20 cellular contexts compared by ENCODE assay signal in the genomic region with DNA sequence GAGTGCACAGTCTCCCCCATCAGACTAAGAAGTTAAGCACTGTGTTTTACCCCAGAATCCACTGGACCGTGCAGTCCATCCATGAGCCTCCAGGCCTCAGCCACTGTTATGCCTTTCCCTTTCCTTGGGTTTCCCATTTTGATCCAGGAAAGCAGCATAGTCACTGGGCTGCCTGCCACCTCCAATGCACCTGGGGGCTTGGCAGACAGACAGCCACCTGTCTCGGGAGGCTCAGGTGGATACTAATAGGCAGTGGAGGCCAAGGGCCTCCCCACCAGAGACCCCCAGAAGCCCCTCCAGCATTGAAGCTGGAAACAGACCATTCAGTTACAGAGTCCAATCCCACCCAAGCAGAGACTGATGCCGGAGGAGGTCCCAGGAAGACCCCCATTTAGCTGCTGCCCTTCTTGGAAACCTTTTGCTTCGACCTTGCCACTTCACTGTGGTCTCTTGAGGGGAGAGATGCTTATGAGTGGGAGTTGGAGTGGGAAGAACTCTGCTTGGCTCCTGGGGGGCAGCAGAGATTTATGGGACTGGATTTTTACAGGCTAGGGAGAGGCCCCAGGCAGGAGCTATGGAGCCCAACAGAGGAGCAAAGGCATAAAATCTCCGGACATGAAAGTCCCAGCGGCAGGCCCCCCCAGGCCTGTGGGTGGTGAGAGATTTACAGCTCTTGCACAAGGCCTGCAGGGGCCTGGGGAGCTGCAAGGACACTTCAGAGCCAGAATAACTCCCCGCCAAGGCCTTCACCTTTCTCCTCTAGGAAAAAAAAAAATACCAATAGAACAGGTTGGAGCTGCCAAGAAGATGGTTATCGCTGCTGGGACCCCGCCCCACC. TPM values are rescaled to one million over a fixed set of nuclear protein-coding genes. Genes with fewer than 3 reads are reported as not detected.
DNase-seq lines count a peak whose midpoint lies in the region; ATAC-seq and TF ChIP-seq lines count a peak whose summit lies in the region.
"Had no signal": no experiment of that assay in that cellular context is flagged by ENCODE, and none has a peak within 500 bp of the region (broad histone marks: within the 10 kb centered on the region; RNA-seq: fewer than 3 reads in every experiment).

No MANE protein-coding gene starts in this region.

- H3K36me3 ChIP-seq in IMR-90 (ENCODE audit: control insufficient read depth, insufficient read depth, low read length) (no peaks in the 10 kb centered on the region), ovary (no peaks in the 10 kb centered on the region)
- H3K36me3 ChIP-seq: tibial nerve had no signal

- H2BK5ac ChIP-seq in IMR-90 (ENCODE audit: low read depth, low read length, poor library complexity, severe bottlenecking): no peak overlapping the region

- no peak overlapping the region for H3K4me2 ChIP-seq in IMR-90 (ENCODE audit: low read depth, low read length)

- no peak overlapping the region for H3K14ac ChIP-seq in IMR-90 (replicated peaks; ENCODE audit: low read depth, low read length)

- H2AK9ac ChIP-seq in IMR-90 (replicated peaks; ENCODE audit: low read depth, low read length, poor library complexity): no peak overlapping the region

- H3K4me1 ChIP-seq in IMR-90 (ENCODE audit: control insufficient read depth, insufficient read depth, low read length) (no peaks in the 10 kb centered on the region), ovary (ENCODE audit: insufficient read depth) (no peaks in the 10 kb centered on the region)
- H3K4me1 ChIP-seq: foreskin keratinocyte had no signal

- in situ Hi-C loops in IMR-90 (cut with MboI; ENCODE audit: low sequenced_read_pairs): no loop called here

- H3K23ac ChIP-seq in IMR-90 (ENCODE audit: low read depth, low read length): no peak overlapping the region

- CTCF ChIA-PET in IMR-90 (lab: Yijun Ruan, JAX): interaction anchor here (0.7 to 4.8 kb wide), 3 partner anchors 21 to 42 kb away, joined by 3 to 18 read pairs (median 4); a partner anchor contains a TSS

- H4K8ac ChIP-seq in IMR-90 (ENCODE audit: low read depth in 2 of 2, low read length in 2 of 2): no peak overlapping the region

- no peak overlapping the region for H3K18ac ChIP-seq in IMR-90 (ENCODE audit: low read depth, low read length)

- H3K4me3 ChIP-seq in IMR-90 (ENCODE audit: insufficient read depth, low read depth, low read length): no peak overlapping the region
- no peak overlapping the region for H3K4me3 ChIP-seq in ovary
- H3K4me3 ChIP-seq: tibial nerve had no signal

- POLR2A ChIA-PET in IMR-90 (lab: Charles Lee; ENCODE audit: unreplicated experiment): no interaction called here

- no peak for TF ChIP-seq EP300 in ovary (IDR thresholded peaks at IDR 0.05)

- no peak for TF ChIP-seq CTCF in C4-2B (conservative IDR thresholded peaks at IDR 0.05)
- no peak for TF ChIP-seq CTCF in IMR-90 (conservative IDR thresholded peaks at IDR 0.05; ENCODE audit: low read depth, low read length)
- no peak for TF ChIP-seq CTCF in ovary (IDR thresholded peaks at IDR 0.05)

- no peak for ATAC-seq in IMR-90 (ENCODE audit: low read depth)
- ATAC-seq: foreskin keratinocyte; left ventricle myocardium superior; stimulated activated naive B cell treated with anti-CD40 and anti-IgM and Interleukin-4, amounts not matched to agents 10 μg/mL and 1 μg/mL and 100 μg/mL, for 72 hours had no signal

- H2AFZ ChIP-seq in IMR-90 (replicated peaks; ENCODE audit: low read length, poor library complexity): peak overlapping the region; percentile 32

- H2BK120ac ChIP-seq in IMR-90 (ENCODE audit: low read depth, low read length): no peak overlapping the region

- no peak for TF ChIP-seq RAD21 in IMR-90 (IDR thresholded peaks at IDR 0.05; ENCODE audit: low read length)

- H3K56ac ChIP-seq in IMR-90 (ENCODE audit: extremely low read depth, insufficient read depth, low read length): no peak overlapping the region

- no peaks in the 10 kb centered on the region for H3K9me1 ChIP-seq in IMR-90 (ENCODE audit: insufficient read depth, low read length)

- dilution Hi-C loops in IMR-90 (cut with HindIII; ENCODE audit: low sequenced_read_pairs, unreplicated experiment): no loop called here

- H4K5ac ChIP-seq in IMR-90 (ENCODE audit: low read depth, low read length): no peak overlapping the region

- H2BK15ac ChIP-seq in IMR-90 (ENCODE audit: low read depth, low read length): no peak overlapping the region

- 78% methylated on average over 3 of the region's 9 CpGs; no CpG with 5 or more reads in 1 of the 2 experiments for WGBS in IMR-90 (ENCODE audit: extremely low coverage in 2 of 2, insufficient read length in 1 of 2), 2 experiments
- 36 to 49% (median 48%) methylated on average over 9 of the region's 9 CpGs for WGBS in ovary, 3 donors

- no peaks in the 10 kb centered on the region for H3K79me1 ChIP-seq in IMR-90 (ENCODE audit: low read depth in 1 of 2, low read length in 2 of 2)

- peak overlapping the region; percentile 83 for H3K27ac ChIP-seq in C4-2B
- no peak overlapping the region for H3K27ac ChIP-seq in IMR-90 (ENCODE audit: insufficient read depth, low read length)
- H3K27ac ChIP-seq in ovary: peak overlapping the region in 1 of 2 donors; percentile 67
- H3K27ac ChIP-seq: foreskin keratinocyte had no signal

- H3K9me3 ChIP-seq in IMR-90 (ENCODE audit: control insufficient read depth, insufficient read depth, low read length) (no peaks in the 10 kb centered on the region), ovary (no peaks in the 10 kb centered on the region)
- H3K9me3 ChIP-seq: tibial nerve had no signal

- H3K27me3 ChIP-seq in IMR-90 (ENCODE audit: control insufficient read depth, insufficient read depth, low read length) (peaks cover 8% of the 10 kb centered on the region), ovary (no peaks in the 10 kb centered on the region)
- H3K27me3 ChIP-seq: tibial nerve had no signal

- H2BK20ac ChIP-seq in IMR-90 (ENCODE audit: low read depth, low read length): no peak overlapping the region

- no peak overlapping the region for H3K4ac ChIP-seq in IMR-90 (ENCODE audit: low read depth, low read length)

- intact Hi-C loops in IMR-90 (cut with micrococcal nuclease): no loop called here
- intact Hi-C loops in ovary (cut with DNase I): loop anchor here in 2 of 4 donors (2.0 to 5.0 kb wide), 2 partner anchors 37 to 41 kb away; no protein-coding TSS in a partner anchor

- H2AK5ac ChIP-seq in IMR-90 (ENCODE audit: low read depth, low read length): no peak overlapping the region

- H4K91ac ChIP-seq in IMR-90 (ENCODE audit: insufficient read depth, low read depth, low read length): no peak overlapping the region

- no peak for DNase-seq in IMR-90
- peak; percentile 90 for DNase-seq in islet precursor cell
- peak in 3 of 5 donors; percentile 62 to 81 (median 72) for DNase-seq in ovary
- DNase-seq in NCI-H2196 (lab: John Stamatoyannopoulos, UW; ENCODE audit: unreplicated experiment): no peak
- DNase-seq in T-helper 9 cell: no peak
- DNase-seq in kidney glomerular epithelial cell (lab: John Stamatoyannopoulos, UW): no peak
- no peak for DNase-seq in NCI-H2171 (lab: John Stamatoyannopoulos, UW)
- DNase-seq: activated CD4-positive, alpha-beta T cell treated with anti-CD3 and anti-CD28 coated beads, Interleukin-2, amount 50 U/mL, for 48 hours; activated T-cell treated with anti-CD3 and anti-CD28 coated beads, Interleukin-2, amount 50 U/mL, for 1 hour; CD4-positive, CD25-positive, alpha-beta regulatory T cell; cortex of kidney; foreskin keratinocyte; left ventricle myocardium superior; naive B cell; NCI-H2029 treated with DMSO at 0.1 percent for 48 hours; NCI-H526 treated with DMSO at 0.1 percent for 48 hours; stimulated activated CD4-positive, alpha-beta T cell treated with anti-CD3 and anti-CD28 coated beads, Interleukin-15, amount 100 ng/mL, for 24 hours; stimulated activated naive B cell treated with anti-CD40 and anti-IgM and Interleukin-4, amounts not matched to agents 10 μg/mL and 1 μg/mL and 100 μg/mL, for 72 hours had no signal

- H3K9ac ChIP-seq in IMR-90 (ENCODE audit: low read depth, low read length): no peak overlapping the region

- no peaks in the 10 kb centered on the region for H4K20me1 ChIP-seq in IMR-90 (ENCODE audit: insufficient read depth, low read length)

- no TSS peak for BruUV-seq in IMR-90 (replicated peaks; lab: Mats Ljungman, UMichigan)

- TF ChIP-seq POLR2A in IMR-90 (IDR thresholded peaks at IDR 0.05; ENCODE audit: low read depth, low read length) (no peak), ovary (IDR thresholded peaks at IDR 0.05) (no peak)

TF ChIP-seq in IMR-90, 13 proteins besides CTCF, POLR2A, EP300 and RAD21 (continues in another document):
- no peak for TF ChIP-seq MXI1 (IDR thresholded peaks at IDR 0.05; ENCODE audit: borderline replicate concordance, low read depth, low read length)

RNA-seq across cellular contexts. Expression of a gene that starts 12.2 kb away (rescaled TPM):
- 0.72 and 1.4 TPM in 2 replicates for total RNA-seq in IMR-90 (2012; rRNA removed)
- polyA plus RNA-seq in IMR-90 (2012; rRNA removed): 13.8 and 14.0 TPM in 2 replicates
- polyA plus RNA-seq in IMR-90 (2012; cell fraction: cytosol; rRNA removed): 7.4 and 17.7 TPM in 2 replicates
- polyA plus RNA-seq in IMR-90 (2012; cell fraction: nucleus; rRNA removed; ENCODE audit: low replicate concordance): 23.1 and 23.5 TPM in 2 replicates
- total RNA-seq in ovary: 10 to 100 TPM in 5 of 7 donors, 1 to 10 TPM in 2; 2.6 to 22.5 (median 14.6) TPM
- 10 to 100 TPM; 15.0 to 19.4 TPM for polyA plus RNA-seq in ovary

RNA-seq across cellular contexts. Expression of a gene that starts 32.8 kb away (rescaled TPM):
- total RNA-seq in IMR-90 (2012; rRNA removed) (under 0.01 TPM in 2 replicates), ovary (1 to 10 TPM in 5 of 7 donors, under 1 TPM in 2; 0.66 to 4.3 (median 1.3) TPM)
- polyA plus RNA-seq in IMR-90 (2012; rRNA removed) (0.31 and 0.32 TPM in 2 replicates), ovary (1 to 10 TPM in 1 of 2 donors, under 1 TPM in 1; 0.25 to 1.1 TPM)
- polyA plus RNA-seq in IMR-90 (2012; cell fraction: cytosol; rRNA removed): 0.14 and 0.24 TPM in 2 replicates
- polyA plus RNA-seq in IMR-90 (2012; cell fraction: nucleus; rRNA removed; ENCODE audit: low replicate concordance): 0.34 and 0.51 TPM in 2 replicates
- polyA plus RNA-seq: CD4-positive, CD25-positive, alpha-beta regulatory T cell had no signal

RNA-seq across cellular contexts. Expression of a gene that starts 42.7 kb away (rescaled TPM):
- 14.7 and 17.2 TPM in 2 replicates for total RNA-seq in IMR-90 (2012; rRNA removed)
- 27.6 and 31.0 TPM in 2 replicates for polyA plus RNA-seq in IMR-90 (2012; rRNA removed)
- polyA plus RNA-seq in IMR-90 (2012; cell fraction: cytosol; rRNA removed): 16.3 and 34.7 TPM in 2 replicates
- 122 and 248 TPM in 2 replicates for polyA plus RNA-seq in IMR-90 (2012; cell fraction: nucleus; rRNA removed; ENCODE audit: low replicate concordance)
- 10 to 100 TPM; 25.4 to 43.9 (median 36.8) TPM for total RNA-seq in ovary
- 10 to 100 TPM in 1 of 2 donors, 1 to 10 TPM in 1; 5.6 to 45.5 TPM for polyA plus RNA-seq in ovary

RNA-seq across cellular contexts. Expression of a gene that starts 52.3 kb away (rescaled TPM):
- total RNA-seq in IMR-90 (2012; rRNA removed) (not detected in 2 replicates), ovary (10 to 100 TPM in 1 of 7 donors, 1 to 10 TPM in 3, under 1 TPM in 3; 0.35 to 17.1 (median 1.2) TPM)
- polyA plus RNA-seq in IMR-90 (2012; rRNA removed) (0.77 and 0.80 TPM in 2 replicates), ovary (1 to 10 TPM in 1 of 2 donors, under 1 TPM in 1; 0.31 to 1.6 TPM)
- polyA plus RNA-seq in IMR-90 (2012; cell fraction: cytosol; rRNA removed): 0.26 and 0.52 TPM in 2 replicates
- polyA plus RNA-seq in IMR-90 (2012; cell fraction: nucleus; rRNA removed; ENCODE audit: low replicate concordance): 1.4 and 1.7 TPM in 2 replicates
- total RNA-seq: left ventricle myocardium superior had no signal

RNA-seq across cellular contexts. Expression of a gene that starts 52.5 kb away (rescaled TPM):
- 28.1 and 32.3 TPM in 2 replicates for total RNA-seq in IMR-90 (2012; rRNA removed)
- polyA plus RNA-seq in IMR-90 (2012; rRNA removed): 57.7 and 61.8 TPM in 2 replicates
- polyA plus RNA-seq in IMR-90 (2012; cell fraction: cytosol; rRNA removed): 31.1 and 78.7 TPM in 2 replicates
- polyA plus RNA-seq in IMR-90 (2012; cell fraction: nucleus; rRNA removed; ENCODE audit: low replicate concordance): 33.3 and 43.6 TPM in 2 replicates
- total RNA-seq in ovary: 10 to 100 TPM; 30.4 to 59.5 (median 48.4) TPM
- polyA plus RNA-seq in ovary: 10 to 100 TPM; 55.9 to 64.4 TPM

Comparison
In these comparisons a context has a peak if more than half of its experiments do, and no peak if none do; other contexts are left out.
1. DNase-seq: peak in islet precursor cell (single experiment) and ovary (3 of 5); none in IMR-90 (single experiment), NCI-H2196 (single experiment), T-helper 9 cell (single experiment), kidney glomerular epithelial cell (single experiment) and NCI-H2171 (single experiment).